Comparison of ENCODE assay signal across 1 cellular context in the genomic region with DNA sequence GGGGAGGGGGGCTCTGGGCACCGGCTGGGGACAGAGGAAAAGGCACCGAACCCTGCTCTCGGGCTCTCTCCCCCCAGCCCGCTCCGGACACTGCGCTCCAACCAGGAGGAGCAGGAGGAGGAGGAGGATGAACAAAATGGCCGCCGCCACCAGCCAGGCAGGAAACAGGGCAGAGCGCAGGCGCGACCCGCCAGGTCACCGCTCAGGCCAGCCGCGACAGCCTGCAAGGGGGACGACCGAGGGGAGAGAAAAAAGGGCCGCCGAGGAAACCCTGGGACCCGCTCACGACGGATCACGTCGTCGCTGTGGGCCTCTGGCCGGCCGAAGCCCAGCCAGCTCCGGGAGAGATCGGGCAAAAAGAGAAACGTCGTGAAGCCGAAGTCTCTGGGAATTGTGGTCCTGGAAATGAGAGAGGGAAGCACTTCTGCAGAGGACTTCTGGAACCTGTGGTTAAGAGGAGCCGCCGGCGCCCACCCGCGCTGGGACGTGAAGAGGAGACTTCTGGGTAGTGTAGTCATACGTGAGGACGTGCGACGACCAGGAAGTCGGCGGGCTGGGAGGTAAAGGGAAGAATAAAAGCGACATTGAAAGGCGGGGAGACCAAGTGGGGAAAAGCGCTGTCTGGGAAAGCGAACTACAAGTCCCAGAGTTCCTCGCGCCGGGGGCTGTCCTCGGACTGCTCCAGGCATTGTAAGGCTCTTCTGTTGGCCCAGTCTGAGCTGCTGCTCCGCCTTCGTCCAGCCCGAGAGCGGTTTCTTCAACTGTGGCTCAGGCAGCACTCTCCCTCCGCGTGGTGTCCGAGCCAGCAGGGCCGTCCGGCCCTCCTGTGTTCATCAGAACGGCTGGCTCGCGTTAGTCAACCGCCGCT.
TF ChIP-seq lines count a peak whose summit lies in the region.

Gene TIAL1, minus strand, starts transcription at position 428 of the 868 bp plus-strand sequence. CDS start 499 bp downstream, outside the sequence.

TF ChIP-seq in HepG2, 621 proteins besides CTCF, POLR2A, EP300 and RAD21 (continued from another document and continues in another):
- peak; percentile 97 for TF ChIP-seq GMEB1 (CRISPR knock-in tag; IDR thresholded peaks at IDR 0.05; ENCODE audit: borderline replicate concordance)
- TF ChIP-seq ZFY (CRISPR knock-in tag; IDR thresholded peaks at IDR 0.05): peak; percentile 78; the same call in 1 of the 2 replicates
- TF ChIP-seq ZNF883 (CRISPR knock-in tag; IDR thresholded peaks at IDR 0.05; ENCODE audit: not compliant biosample characterization): no peak
- peak; percentile 71; the same call in 1 of the 2 replicates for TF ChIP-seq ZNF691 (CRISPR knock-in tag; IDR thresholded peaks at IDR 0.05; ENCODE audit: borderline replicate concordance, low read depth)
- TF ChIP-seq ZNF678 (CRISPR knock-in tag; IDR thresholded peaks at IDR 0.05): 0 out of 2 replicates have a peak, but pooled peaks have one; percentile 64
- TF ChIP-seq ZNF180 (CRISPR knock-in tag; IDR thresholded peaks at IDR 0.05; ENCODE audit: borderline replicate concordance, low read depth): no peak
- peak; percentile 79 for TF ChIP-seq GATAD1 (CRISPR knock-in tag; IDR thresholded peaks at IDR 0.05)
- TF ChIP-seq ZSCAN20 (CRISPR knock-in tag; IDR thresholded peaks at IDR 0.05; ENCODE audit: borderline replicate concordance): no peak
- TF ChIP-seq ZSCAN9 (CRISPR knock-in tag; IDR thresholded peaks at IDR 0.05; ENCODE audit: borderline replicate concordance): peak; percentile 66; the same call in 1 of the 2 replicates
- peak; percentile 20; the same call in 1 of the 2 replicates for TF ChIP-seq NR2F2 (IDR thresholded peaks at IDR 0.05; ENCODE audit: borderline replicate concordance, low read depth)
- no peak for TF ChIP-seq FOXK2 (IDR thresholded peaks at IDR 0.05)
- TF ChIP-seq ZNF614 (CRISPR knock-in tag; IDR thresholded peaks at IDR 0.05; ENCODE audit: borderline replicate concordance): peak; percentile 74
- no peak; the same call in 1 of the 2 replicates for TF ChIP-seq ZNF879 (CRISPR knock-in tag; IDR thresholded peaks at IDR 0.05)
- TF ChIP-seq, protein P1, sequence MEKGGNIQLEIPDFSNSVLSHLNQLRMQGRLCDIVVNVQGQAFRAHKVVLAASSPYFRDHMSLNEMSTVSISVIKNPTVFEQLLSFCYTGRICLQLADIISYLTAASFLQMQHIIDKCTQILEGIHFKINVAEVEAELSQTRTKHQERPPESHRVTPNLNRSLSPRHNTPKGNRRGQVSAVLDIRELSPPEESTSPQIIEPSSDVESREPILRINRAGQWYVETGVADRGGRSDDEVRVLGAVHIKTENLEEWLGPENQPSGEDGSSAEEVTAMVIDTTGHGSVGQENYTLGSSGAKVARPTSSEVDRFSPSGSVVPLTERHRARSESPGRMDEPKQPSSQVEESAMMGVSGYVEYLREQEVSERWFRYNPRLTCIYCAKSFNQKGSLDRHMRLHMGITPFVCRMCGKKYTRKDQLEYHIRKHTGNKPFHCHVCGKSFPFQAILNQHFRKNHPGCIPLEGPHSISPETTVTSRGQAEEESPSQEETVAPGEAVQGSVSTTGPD (CRISPR knock-in tag; IDR thresholded peaks at IDR 0.05): peak; percentile 26; the same call in 1 of the 2 replicates
- no peak for TF ChIP-seq RFXANK (CRISPR knock-in tag; IDR thresholded peaks at IDR 0.05)
- TF ChIP-seq ZNF12 (CRISPR knock-in tag; IDR thresholded peaks at IDR 0.05): 0 out of 2 replicates have a peak, but pooled peaks have one; percentile 36
- TF ChIP-seq RBM22 (optimal IDR thresholded peaks at IDR 0.05; ENCODE audit: low read length): no peak
- TF ChIP-seq SIX1 (CRISPR knock-in tag; IDR thresholded peaks at IDR 0.05; ENCODE audit: borderline replicate concordance): 0 out of 2 replicates have a peak, but pooled peaks have one; percentile 4
- TF ChIP-seq ZNF34 (CRISPR knock-in tag; IDR thresholded peaks at IDR 0.05; ENCODE audit: borderline replicate concordance): no peak
- no peak for TF ChIP-seq ZMAT5 (CRISPR knock-in tag; IDR thresholded peaks at IDR 0.05; ENCODE audit: borderline replicate concordance, low read depth)
- peak; percentile 66; the same call in 1 of the 2 replicates for TF ChIP-seq ZNF766 (CRISPR knock-in tag; IDR thresholded peaks at IDR 0.05; ENCODE audit: borderline replicate concordance)
- TF ChIP-seq NFE2L1 (CRISPR knock-in tag; IDR thresholded peaks at IDR 0.05; ENCODE audit: borderline replicate concordance): no peak
- TF ChIP-seq MTERF4 (CRISPR knock-in tag; IDR thresholded peaks at IDR 0.05): peak; percentile 80
- TF ChIP-seq ZNF362 (CRISPR knock-in tag; IDR thresholded peaks at IDR 0.05; ENCODE audit: borderline replicate concordance): no peak
- TF ChIP-seq MED1 (CRISPR knock-in tag; IDR thresholded peaks at IDR 0.05): peak; percentile 32; the same call in 1 of the 2 replicates
- TF ChIP-seq NFE2L2 (IDR thresholded peaks at IDR 0.05; ENCODE audit: low read length): no peak
- TF ChIP-seq PCBP1 (IDR thresholded peaks at IDR 0.05; ENCODE audit: borderline replicate concordance, low read depth, low read length): peak; percentile 78; the same call in 1 of the 2 replicates
- no peak for TF ChIP-seq POLR2AphosphoS2 (IDR thresholded peaks at IDR 0.05; ENCODE audit: low read depth, low read length)
- TF ChIP-seq ESRRA (CRISPR knock-in tag; IDR thresholded peaks at IDR 0.05; ENCODE audit: low read depth): no peak
- no peak for TF ChIP-seq ZNF7 (CRISPR knock-in tag; IDR thresholded peaks at IDR 0.05)
- peak; percentile 24; the same call in 1 of the 2 replicates for TF ChIP-seq PITX1 (CRISPR knock-in tag; IDR thresholded peaks at IDR 0.05)
- TF ChIP-seq SRSF9 (IDR thresholded peaks at IDR 0.05; ENCODE audit: borderline replicate concordance, insufficient read depth, low read depth, low read length, poor library complexity, severe bottlenecking): no peak
- no peak for TF ChIP-seq ZNF337 (CRISPR knock-in tag; IDR thresholded peaks at IDR 0.05; ENCODE audit: borderline replicate concordance, low read depth)
- TF ChIP-seq ZNF556 (CRISPR knock-in tag; IDR thresholded peaks at IDR 0.05; ENCODE audit: borderline replicate concordance): peak; percentile 77; the same call in 1 of the 2 replicates
- no peak for TF ChIP-seq ARHGAP35 (CRISPR knock-in tag; IDR thresholded peaks at IDR 0.05; ENCODE audit: borderline replicate concordance)
- no peak for TF ChIP-seq ZC3H4 (CRISPR knock-in tag; IDR thresholded peaks at IDR 0.05; ENCODE audit: borderline replicate concordance)
- TF ChIP-seq, protein P2, sequence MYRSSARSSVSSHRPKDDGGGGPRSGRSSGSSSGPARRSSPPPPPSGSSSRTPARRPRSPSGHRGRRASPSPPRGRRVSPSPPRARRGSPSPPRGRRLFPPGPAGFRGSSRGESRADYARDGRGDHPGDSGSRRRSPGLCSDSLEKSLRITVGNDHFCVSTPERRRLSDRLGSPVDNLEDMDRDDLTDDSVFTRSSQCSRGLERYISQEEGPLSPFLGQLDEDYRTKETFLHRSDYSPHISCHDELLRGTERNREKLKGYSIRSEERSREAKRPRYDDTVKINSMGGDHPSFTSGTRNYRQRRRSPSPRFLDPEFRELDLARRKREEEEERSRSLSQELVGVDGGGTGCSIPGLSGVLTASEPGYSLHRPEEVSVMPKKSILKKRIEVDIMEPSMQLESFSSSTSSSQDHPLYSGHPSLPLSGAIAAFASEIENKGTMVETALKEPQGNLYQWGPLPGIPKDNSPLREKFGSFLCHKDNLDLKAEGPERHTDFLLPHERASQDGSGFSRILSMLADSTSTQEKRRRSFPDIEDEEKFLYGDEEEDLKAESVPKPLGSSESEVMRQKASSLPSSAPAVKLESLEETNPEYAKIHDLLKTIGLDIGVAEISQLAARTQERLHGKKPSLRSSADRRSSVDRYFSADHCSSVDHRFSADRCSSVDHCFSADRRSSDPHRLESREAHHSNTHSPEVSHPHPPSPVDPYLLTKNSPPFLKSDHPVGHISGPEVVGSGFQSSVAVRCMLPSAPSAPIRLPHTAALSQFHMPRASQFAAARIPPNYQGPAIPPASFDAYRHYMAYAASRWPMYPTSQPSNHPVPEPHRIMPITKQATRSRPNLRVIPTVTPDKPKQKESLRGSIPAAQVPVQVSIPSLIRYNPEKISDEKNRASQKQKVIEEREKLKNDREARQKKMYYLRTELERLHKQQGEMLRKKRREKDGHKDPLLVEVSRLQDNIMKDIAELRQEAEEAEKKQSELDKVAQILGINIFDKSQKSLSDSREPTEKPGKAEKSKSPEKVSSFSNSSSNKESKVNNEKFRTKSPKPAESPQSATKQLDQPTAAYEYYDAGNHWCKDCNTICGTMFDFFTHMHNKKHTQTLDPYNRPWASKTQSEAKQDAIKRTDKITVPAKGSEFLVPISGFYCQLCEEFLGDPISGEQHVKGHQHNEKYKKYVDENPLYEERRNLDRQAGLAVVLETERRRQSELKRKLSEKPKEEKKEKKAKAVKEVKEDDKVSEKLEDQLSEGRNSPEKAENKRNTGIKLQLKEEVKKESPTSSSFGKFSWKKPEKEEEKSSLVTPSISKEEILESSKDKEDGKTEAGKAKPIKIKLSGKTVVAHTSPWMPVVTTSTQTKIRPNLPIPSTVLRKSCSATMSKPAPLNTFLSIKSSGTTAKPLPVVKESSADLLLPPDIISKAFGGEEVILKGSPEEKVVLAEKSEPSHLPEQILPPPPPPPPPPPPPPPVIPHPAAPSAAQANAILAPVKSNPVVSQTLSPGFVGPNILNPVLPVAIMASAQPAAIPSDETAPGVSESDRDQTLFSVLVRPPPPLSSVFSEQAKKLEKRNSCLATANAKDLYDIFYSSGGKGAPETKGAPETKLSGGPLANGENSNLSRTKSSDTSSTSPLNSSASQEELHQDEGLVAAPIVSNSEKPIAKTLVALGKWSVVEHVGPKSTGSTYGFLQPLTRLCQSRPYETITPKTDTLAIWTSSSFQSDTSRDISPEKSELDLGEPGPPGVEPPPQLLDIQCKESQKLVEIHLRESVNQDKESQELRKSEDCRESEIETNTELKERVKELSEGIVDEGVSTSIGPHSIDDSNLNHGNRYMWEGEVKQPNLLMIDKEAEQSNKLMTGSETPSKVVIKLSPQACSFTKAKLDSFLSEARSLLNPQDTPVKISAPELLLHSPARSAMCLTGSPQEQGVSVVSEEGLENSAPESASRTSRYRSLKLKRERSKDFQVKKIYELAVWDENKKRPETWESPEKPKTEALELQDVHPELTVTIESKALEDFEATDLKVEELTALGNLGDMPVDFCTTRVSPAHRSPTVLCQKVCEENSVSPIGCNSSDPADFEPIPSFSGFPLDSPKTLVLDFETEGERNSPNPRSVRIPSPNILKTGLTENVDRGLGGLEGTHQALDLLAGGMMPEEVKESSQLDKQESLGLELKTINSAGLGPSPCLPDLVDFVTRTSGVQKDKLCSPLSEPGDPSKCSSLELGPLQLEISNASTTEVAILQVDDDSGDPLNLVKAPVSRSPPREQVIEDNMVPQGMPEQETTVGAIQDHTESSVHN (CRISPR knock-in tag; IDR thresholded peaks at IDR 0.05): peak; percentile 20; the same call in 1 of the 2 replicates
- TF ChIP-seq NFYB (CRISPR knock-in tag; IDR thresholded peaks at IDR 0.05): peak; percentile 75
- no peak for TF ChIP-seq FOXM1 (CRISPR knock-in tag; IDR thresholded peaks at IDR 0.05)
- TF ChIP-seq POLR2G (IDR thresholded peaks at IDR 0.05; ENCODE audit: low read depth, low read length): peak; percentile 94
- TF ChIP-seq ZNF878 (CRISPR knock-in tag; IDR thresholded peaks at IDR 0.05): 0 out of 2 replicates have a peak, but pooled peaks have one; percentile 53
- TF ChIP-seq, protein P3, sequence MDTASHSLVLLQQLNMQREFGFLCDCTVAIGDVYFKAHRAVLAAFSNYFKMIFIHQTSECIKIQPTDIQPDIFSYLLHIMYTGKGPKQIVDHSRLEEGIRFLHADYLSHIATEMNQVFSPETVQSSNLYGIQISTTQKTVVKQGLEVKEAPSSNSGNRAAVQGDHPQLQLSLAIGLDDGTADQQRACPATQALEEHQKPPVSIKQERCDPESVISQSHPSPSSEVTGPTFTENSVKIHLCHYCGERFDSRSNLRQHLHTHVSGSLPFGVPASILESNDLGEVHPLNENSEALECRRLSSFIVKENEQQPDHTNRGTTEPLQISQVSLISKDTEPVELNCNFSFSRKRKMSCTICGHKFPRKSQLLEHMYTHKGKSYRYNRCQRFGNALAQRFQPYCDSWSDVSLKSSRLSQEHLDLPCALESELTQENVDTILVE (CRISPR knock-in tag; IDR thresholded peaks at IDR 0.05): peak; percentile 51; the same call in 1 of the 2 replicates
- TF ChIP-seq JUN (CRISPR knock-in tag; IDR thresholded peaks at IDR 0.05): peak; percentile 27; the same call in 1 of the 2 replicates
- peak; percentile 65; the same call in 1 of the 2 replicates for TF ChIP-seq ZNF317 (CRISPR knock-in tag; IDR thresholded peaks at IDR 0.05)
